In the genomic region with DNA sequence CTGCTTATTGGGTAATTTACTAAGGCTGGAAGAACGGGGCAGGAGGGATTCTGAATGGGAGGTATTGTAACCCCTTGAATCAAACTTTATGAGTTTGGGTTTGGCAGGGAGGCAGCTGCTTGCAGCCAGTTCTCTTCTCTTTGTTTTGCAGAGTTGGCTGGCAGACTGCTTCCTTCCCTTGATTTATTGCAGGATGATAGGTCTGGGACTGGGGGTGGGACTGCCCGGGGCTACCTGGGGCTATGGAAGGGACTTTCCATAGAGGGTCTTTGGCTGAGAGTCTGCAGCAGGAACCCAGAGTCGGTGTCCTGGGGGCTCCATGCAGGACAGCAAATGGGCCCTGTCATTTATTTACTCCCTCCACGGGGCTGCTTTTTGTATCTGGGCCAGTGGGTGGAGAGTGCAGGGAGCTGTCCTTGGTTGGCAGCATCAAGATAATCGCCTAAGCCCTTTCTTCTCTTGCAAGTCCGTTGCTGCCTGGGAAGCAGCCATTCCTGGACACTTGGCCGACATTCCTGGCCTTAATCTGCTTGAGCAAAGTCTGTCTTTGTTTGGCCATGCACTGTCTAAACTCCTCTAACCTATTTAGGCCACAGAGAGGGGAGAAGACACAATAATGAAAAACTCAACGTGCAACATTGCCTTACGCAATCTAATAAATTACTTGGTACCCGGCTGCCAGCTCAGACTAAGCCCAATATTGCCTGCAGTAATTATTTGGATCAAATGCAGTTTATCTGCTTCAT, we compare ENCODE assay signal across 1 cellular context.
TF ChIP-seq lines count a peak whose summit lies in the region.

No MANE protein-coding gene starts in this region.

TF ChIP-seq in H1, 55 proteins besides CTCF, POLR2A, EP300 and RAD21:
- TF ChIP-seq CBX5 (IDR thresholded peaks at IDR 0.05; ENCODE audit: low read depth, low read length), result no peak
- peak; percentile 42; the same call in 1 of the 2 replicates for TF ChIP-seq YY1 (IDR thresholded peaks at IDR 0.05; ENCODE audit: low read depth, low read length)
- 0 out of 2 replicates have a peak, but pooled peaks have one; percentile 13 for TF ChIP-seq CREB1 (IDR thresholded peaks at IDR 0.05)
- TF ChIP-seq, protein P1, sequence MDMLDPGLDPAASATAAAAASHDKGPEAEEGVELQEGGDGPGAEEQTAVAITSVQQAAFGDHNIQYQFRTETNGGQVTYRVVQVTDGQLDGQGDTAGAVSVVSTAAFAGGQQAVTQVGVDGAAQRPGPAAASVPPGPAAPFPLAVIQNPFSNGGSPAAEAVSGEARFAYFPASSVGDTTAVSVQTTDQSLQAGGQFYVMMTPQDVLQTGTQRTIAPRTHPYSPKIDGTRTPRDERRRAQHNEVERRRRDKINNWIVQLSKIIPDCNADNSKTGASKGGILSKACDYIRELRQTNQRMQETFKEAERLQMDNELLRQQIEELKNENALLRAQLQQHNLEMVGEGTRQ (IDR thresholded peaks at IDR 0.05; ENCODE audit: low read length), result no peak
- peak in 1 of 2 experiments; percentile 78; a peak in 1 of 4 replicates for TF ChIP-seq HDAC2 (IDR thresholded peaks at IDR 0.05; ENCODE audit: borderline replicate concordance in 1 of 2, low read depth in 2 of 2, low read length in 2 of 2)
- TF ChIP-seq BCL11A (IDR thresholded peaks at IDR 0.05; ENCODE audit: low read depth in 2 of 2, low read length in 2 of 2), result no peak
- TF ChIP-seq SIN3A (conservative IDR thresholded peaks at IDR 0.05 in 1 of 2, IDR thresholded peaks at IDR 0.05 in 1 of 2; ENCODE audit: low read depth in 1 of 2, low read length in 2 of 2), result peak; percentile 85 to 87; a peak in 3 of 4 replicates
- peak; percentile 19 for TF ChIP-seq SAP30 (IDR thresholded peaks at IDR 0.05; ENCODE audit: insufficient read depth, insufficient replicate concordance, low read length)
- no peak for TF ChIP-seq SP4 (IDR thresholded peaks at IDR 0.05; ENCODE audit: low read length)
- peak; percentile 81 for TF ChIP-seq TEAD4 (IDR thresholded peaks at IDR 0.05; ENCODE audit: low read depth, low read length)
- peak; percentile 68 for TF ChIP-seq CEBPB (IDR thresholded peaks at IDR 0.05; ENCODE audit: low read depth, low read length)
